ENCODE assay signal across 22 cellular contexts in the genomic region with DNA sequence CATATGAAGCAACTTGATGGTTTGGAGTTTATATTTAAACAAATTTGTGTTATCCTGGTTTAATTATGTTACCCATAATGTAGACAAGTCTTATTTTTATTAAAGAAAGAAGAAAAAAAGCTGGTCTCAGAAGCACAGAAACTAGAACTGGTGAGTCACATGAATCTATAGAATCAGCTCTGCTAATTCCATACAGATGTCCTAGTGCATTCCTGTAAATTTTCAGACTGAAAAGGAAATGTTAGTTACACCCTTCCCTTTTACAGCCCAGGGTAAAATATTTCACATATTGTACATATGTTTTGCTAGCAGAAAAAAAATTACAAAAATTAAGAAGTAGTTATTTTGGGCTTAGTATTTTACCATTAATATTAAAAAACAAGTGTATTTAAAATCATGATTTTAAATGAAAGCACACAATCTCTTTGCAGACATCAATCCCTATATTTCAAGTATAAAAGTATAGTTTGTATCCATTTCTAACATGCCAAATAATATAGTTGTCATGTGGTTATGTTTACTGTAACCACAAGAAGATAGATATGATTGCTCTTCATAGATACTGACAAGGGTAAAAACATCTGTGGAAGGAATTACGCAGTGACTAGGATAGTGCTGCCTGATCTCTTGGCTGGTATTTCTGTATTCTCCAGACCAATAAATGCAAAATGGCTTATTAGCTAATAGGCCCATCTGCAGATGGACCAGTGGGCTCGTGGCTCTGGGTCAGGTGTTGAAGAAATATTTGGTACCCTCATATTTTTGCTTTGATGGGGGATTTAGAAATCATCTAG. TPM values are rescaled to one million over a fixed set of nuclear protein-coding genes. Genes with fewer than 3 reads are reported as not detected.
DNase-seq lines count a peak whose midpoint lies in the region; ATAC-seq and TF ChIP-seq lines count a peak whose summit lies in the region.
"Had no signal": no experiment of that assay in that cellular context is flagged by ENCODE, and none has a peak within 500 bp of the region (broad histone marks: within the 10 kb centered on the region; RNA-seq: fewer than 3 reads in every experiment).

No MANE protein-coding gene starts in this region.

- peak overlapping the region; percentile 36 to 74; a peak in 3 of 4 replicates for H3K27ac ChIP-seq in SK-N-SH (ENCODE audit: low read depth in 2 of 2, low read length in 1 of 2)
- peak overlapping the region; percentile 70 for H3K27ac ChIP-seq in mesodermal cell (ENCODE audit: low read depth, low read length, severe bottlenecking)
- H3K27ac ChIP-seq: ascending aorta, neutrophil, vagina had no signal

- H3K4me3 ChIP-seq in SK-N-SH (ENCODE audit: low read depth in 2 of 2, low read length in 1 of 2) (no peak overlapping the region; a peak in 1 of 4 replicates), mesodermal cell (ENCODE audit: extremely low read depth, insufficient read depth, low read length, poor library complexity, severe bottlenecking) (no peak overlapping the region)
- H3K4me3 ChIP-seq: ascending aorta, GM12878, vagina had no signal

- H3K9me3 ChIP-seq in SK-N-SH = no peaks in the 10 kb centered on the region
- H3K9me3 ChIP-seq in mesodermal cell (ENCODE audit: control insufficient read depth, low read length) = no peaks in the 10 kb centered on the region
- H3K9me3 ChIP-seq: ascending aorta, neutrophil, vagina had no signal

- ATAC-seq in HG02763 (IDR thresholded peaks at IDR 0.05; ENCODE audit: unreplicated experiment) = no peak
- ATAC-seq: GM12878; HepG2; left cardiac atrium; stimulated activated naive B cell treated with anti-CD40 and anti-IgM and Interleukin-4, amounts not matched to agents 10 μg/mL and 1 μg/mL and 100 μg/mL, for 72 hours; WTC11 had no signal

- H3K79me2 ChIP-seq in SK-N-SH (ENCODE audit: insufficient read depth) = no peaks in the 10 kb centered on the region

- no peaks in the 10 kb centered on the region for H3K27me3 ChIP-seq in SK-N-SH (ENCODE audit: insufficient read depth)
- H3K27me3 ChIP-seq: ascending aorta, neutrophil, vagina had no signal

- 26% methylated on average over 2 of the region's 2 CpGs for WGBS in SK-N-SH (ENCODE audit: low lambda C conversion rate)
- 100% methylated on average over 1 of the region's 2 CpGs for WGBS in mesodermal cell (ENCODE audit: insufficient coverage in 2 of 2), 2 experiments

- TF ChIP-seq EP300 in SK-N-SH (IDR thresholded peaks at IDR 0.05; ENCODE audit: borderline replicate concordance in 1 of 2, low read depth in 1 of 2, low read length in 1 of 2) = no peak

- POLR2A ChIA-PET in SK-N-SH (lab: Yijun Ruan, JAX) = no interaction called here

- no peak for TF ChIP-seq CTCF in SK-N-SH (IDR thresholded peaks at IDR 0.05)

- DNase-seq in ELR (ENCODE audit: low read depth) (peak; percentile 63), SK-N-SH (no peak), fibroblast of gingiva (ENCODE audit: low read depth) (peak; percentile 65), C1 segment of cervical spinal cord (lab: John Stamatoyannopoulos, UW) (no peak), NCI-H187 (lab: John Stamatoyannopoulos, UW) (no peak)
- no peak for DNase-seq in stimulated activated CD4-positive, alpha-beta T cell treated with anti-CD3 and anti-CD28 coated beads, Interleukin-15, amount 100 ng/mL, for 24 hours
- DNase-seq: activated CD4-positive, alpha-beta T cell treated with anti-CD3 and anti-CD28 coated beads, Interleukin-2, amount 50 U/mL, for 1 hour; head of caudate nucleus; left cardiac atrium; NCI-H1048; NCI-H187 treated with DMSO at 0.1 percent for 48 hours; small intestine; stimulated activated naive B cell treated with anti-CD40 and anti-IgM and Interleukin-4, amounts not matched to agents 10 μg/mL and 1 μg/mL and 100 μg/mL, for 72 hours; T-helper 9 cell had no signal

- no peak overlapping the region for H2AFZ ChIP-seq in SK-N-SH (ENCODE audit: low read depth)

- no peak overlapping the region for H3K4me2 ChIP-seq in SK-N-SH

- H3K9me2 ChIP-seq in SK-N-SH = no peaks in the 10 kb centered on the region

- no peaks in the 10 kb centered on the region for H3K4me1 ChIP-seq in SK-N-SH (ENCODE audit: control insufficient read depth in 1 of 2, insufficient read depth in 2 of 2, low read depth in 1 of 2, low read length in 1 of 2)
- H3K4me1 ChIP-seq in mesodermal cell (ENCODE audit: control insufficient read depth, insufficient read depth, low read length, poor library complexity, severe bottlenecking) = peaks cover 32% of the 10 kb centered on the region
- H3K4me1 ChIP-seq: ascending aorta, vagina had no signal

- no peaks in the 10 kb centered on the region for H3K36me3 ChIP-seq in SK-N-SH (replicated peaks in 1 of 2; ENCODE audit: control insufficient read depth in 1 of 2, insufficient read depth in 2 of 2, low read length in 1 of 2)
- H3K36me3 ChIP-seq in mesodermal cell (ENCODE audit: control insufficient read depth, insufficient read depth, low read length) = no peaks in the 10 kb centered on the region
- H3K36me3 ChIP-seq: ascending aorta, neutrophil, vagina had no signal

- H3F3A ChIP-seq in SK-N-SH (replicated peaks; ENCODE audit: insufficient read depth) = peaks cover 17% of the 10 kb centered on the region

- TF ChIP-seq RAD21 in SK-N-SH (IDR thresholded peaks at IDR 0.05; ENCODE audit: low read length) = no peak

- H3K9ac ChIP-seq in SK-N-SH = no peak overlapping the region

- CTCF ChIA-PET in SK-N-SH (lab: Yijun Ruan, JAX) = no interaction called here

- no peaks in the 10 kb centered on the region for H4K20me1 ChIP-seq in SK-N-SH (ENCODE audit: insufficient read depth)

TF ChIP-seq in SK-N-SH, 30 proteins besides CTCF, POLR2A, EP300 and RAD21:
- TF ChIP-seq FOSL2 (IDR thresholded peaks at IDR 0.05; ENCODE audit: borderline replicate concordance, low read depth) (0 out of 2 replicates have a peak, but pooled peaks have one; percentile 9), JUND (IDR thresholded peaks at IDR 0.05) (peak; percentile 39), TCF12 (IDR thresholded peaks at IDR 0.05) (peak; percentile 80), GABPA (IDR thresholded peaks at IDR 0.05; ENCODE audit: low read depth) (no peak), EZH2phosphoT487 (IDR thresholded peaks at IDR 0.05; ENCODE audit: borderline replicate concordance, low read depth) (no peak), POLR2AphosphoS5 (IDR thresholded peaks at IDR 0.05; ENCODE audit: low read depth, low read length) (no peak), YY1 (IDR thresholded peaks at IDR 0.05; ENCODE audit: low read depth) (no peak)
- TF ChIP-seq, protein P1, sequence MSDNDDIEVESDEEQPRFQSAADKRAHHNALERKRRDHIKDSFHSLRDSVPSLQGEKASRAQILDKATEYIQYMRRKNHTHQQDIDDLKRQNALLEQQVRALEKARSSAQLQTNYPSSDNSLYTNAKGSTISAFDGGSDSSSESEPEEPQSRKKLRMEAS (IDR thresholded peaks at IDR 0.05; ENCODE audit: low read depth) = no peak

RNA-seq across cellular contexts. Expression of gene FBN2, which starts 34.7 kb away (rescaled TPM):
- polyA plus RNA-seq in SK-N-SH (2012; rRNA removed) = 2.2 and 5.0 TPM in 2 replicates
- 4.3 and 7.1 TPM in 2 replicates for polyA plus RNA-seq in SK-N-SH (2012; cell fraction: cytosol; rRNA removed)
- polyA plus RNA-seq in SK-N-SH (2012; cell fraction: nucleus; rRNA removed) = 4.5 and 5.6 TPM in 2 replicates
- polyA plus RNA-seq in mesodermal cell (2013, experiment 1 of 2) = 152 TPM
- polyA plus RNA-seq in mesodermal cell (2013, experiment 2 of 2) = 117 TPM
- polyA plus RNA-seq: HepG2 had no signal

Comparison
In these comparisons a context has a peak if more than half of its experiments do, and no peak if none do; other contexts are left out.
1. DNase-seq: peak in ELR (single experiment) and fibroblast of gingiva (single experiment); none in SK-N-SH (single experiment), C1 segment of cervical spinal cord (0 of 14), NCI-H187 (0 of 2) and stimulated activated CD4-positive, alpha-beta T cell treated with anti-CD3 and anti-CD28 coated beads, Interleukin-15, amount 100 ng/mL, for 24 hours (single experiment).